1 cellular context compared by ENCODE assay signal in genomic region chr22:38137876-38138687, GRCh38.
TF ChIP-seq lines count a peak whose summit lies in the region.

No MANE protein-coding gene starts in this region.

TF ChIP-seq in GM23338, 12 proteins besides CTCF, POLR2A, EP300 and RAD21 (continued from another document):
- TF ChIP-seq ZNF462 (CRISPR knock-in tag; IDR thresholded peaks at IDR 0.05) (no peak), NANOG (IDR thresholded peaks at IDR 0.05; ENCODE audit: borderline replicate concordance) (no peak), POLR2AphosphoS5 (IDR thresholded peaks at IDR 0.05; ENCODE audit: low read depth) (no peak), EZH2phosphoT487 (IDR thresholded peaks at IDR 0.05; ENCODE audit: unreplicated experiment) (no peak), ETS1 (IDR thresholded peaks at IDR 0.05) (no peak), REST (IDR thresholded peaks at IDR 0.05; ENCODE audit: unreplicated experiment) (no peak), CREB1 (CRISPR knock-in tag; IDR thresholded peaks at IDR 0.05; ENCODE audit: low read depth) (no peak), JUNB (IDR thresholded peaks at IDR 0.05; ENCODE audit: unreplicated experiment) (no peak), EZH2 (IDR thresholded peaks at IDR 0.05; ENCODE audit: low read depth, unreplicated experiment) (no peak), ZNF331 (CRISPR knock-in tag; IDR thresholded peaks at IDR 0.05; ENCODE audit: low read depth) (no peak), STAT1 (IDR thresholded peaks at IDR 0.05; ENCODE audit: unreplicated experiment) (no peak)
